12 cellular contexts compared by ENCODE assay signal in genomic region chr6:29938746-29939508, GRCh38.
"Had no signal": no experiment of that assay in that cellular context is flagged by ENCODE, and none has a peak within 500 bp of the region (broad histone marks: within the 10 kb centered on the region; RNA-seq: fewer than 3 reads in every experiment).

No MANE protein-coding gene starts in this region.

- H3K27me3 Mint-ChIP-seq: activated naive CD8-positive, alpha-beta T cell treated with anti-CD3 and anti-CD28 coated beads, Interleukin-2, amount 50 U/mL, for 24 hours had no signal

- ATAC-seq: activated naive CD8-positive, alpha-beta T cell treated with anti-CD3 and anti-CD28 coated beads, Interleukin-2, amount 50 U/mL, for 24 hours; psoas muscle; stimulated activated effector memory CD8-positive, alpha-beta T cell treated with anti-CD3 and anti-CD28 coated beads, Interleukin-12 subunit alpha, Interleukin-12 subunit beta, amount 100 ng/mL, for 72 hours had no signal

- H3K9me3 Mint-ChIP-seq: stimulated activated effector memory CD8-positive, alpha-beta T cell treated with anti-CD3 and anti-CD28 coated beads, Interleukin-12 subunit alpha, Interleukin-12 subunit beta, amount 100 ng/mL, for 72 hours had no signal

- H3K4me3 Mint-ChIP-seq: activated naive CD8-positive, alpha-beta T cell treated with anti-CD3 and anti-CD28 coated beads, Interleukin-2, amount 50 U/mL, for 24 hours; nephron progenitor cell; stimulated activated effector memory CD8-positive, alpha-beta T cell treated with anti-CD3 and anti-CD28 coated beads, Interleukin-12 subunit alpha, Interleukin-12 subunit beta, amount 100 ng/mL, for 72 hours had no signal

- H3K27ac Mint-ChIP-seq: activated naive CD8-positive, alpha-beta T cell treated with anti-CD3 and anti-CD28 coated beads, Interleukin-2, amount 50 U/mL, for 24 hours; nephron progenitor cell; stimulated activated effector memory CD8-positive, alpha-beta T cell treated with anti-CD3 and anti-CD28 coated beads, Interleukin-12 subunit alpha, Interleukin-12 subunit beta, amount 100 ng/mL, for 72 hours had no signal

- DNase-seq: activated CD4-positive, alpha-beta T cell treated with anti-CD3 and anti-CD28 coated beads for 4 hours; activated CD8-positive, alpha-beta memory T cell treated with anti-CD3 and anti-CD28 coated beads for 24 hours; activated naive CD8-positive, alpha-beta T cell treated with anti-CD3 and anti-CD28 coated beads, Interleukin-2, amount 50 U/mL, for 24 hours; dorsolateral prefrontal cortex; hypothalamus; mesendoderm; nephron progenitor cell; psoas muscle; sigmoid colon; spleen; stimulated activated CD4-positive, alpha-beta T cell treated with anti-CD3 and anti-CD28 coated beads, Interleukin-2, amount 100 ng/mL, for 24 hours had no signal
